Comparison of ENCODE assay signal across 10 cellular contexts in genomic region chr5:10735569-10736255, GRCh38. TPM values are rescaled to one million over a fixed set of nuclear protein-coding genes. Genes with fewer than 3 reads are reported as not detected.
DNase-seq lines count a peak whose midpoint lies in the region; ATAC-seq, FAIRE-seq and TF ChIP-seq lines count a peak whose summit lies in the region.
"Had no signal": no experiment of that assay in that cellular context is flagged by ENCODE, and none has a peak within 500 bp of the region (broad histone marks: within the 10 kb centered on the region; RNA-seq: fewer than 3 reads in every experiment).

No MANE protein-coding gene starts in this region.

- H3K4me3 ChIP-seq in GM06990 (replicated peaks; ENCODE audit: low read depth, low read length), result no peak overlapping the region
- H3K4me3 ChIP-seq in K562, result no peak overlapping the region
- no peak overlapping the region for H3K4me3 ChIP-seq in small intestine (ENCODE audit: low read depth in 1 of 2, low read length in 2 of 2)

- no peak for FAIRE-seq in K562 (lab: Jason Lieb, UNC)
- no peak for FAIRE-seq in small intestine (lab: Jason Lieb, UNC)

- POLR2A ChIA-PET in K562 (lab: Yijun Ruan, JAX), result interaction anchor here (0.6 to 3.1 kb wide), 6 partner anchors 10 to 31 kb away, joined by 3 to 21 read pairs (median 7); partner anchors contain the start of gene DAP

- H3K4me1 ChIP-seq in K562 (replicated peaks in 1 of 2; ENCODE audit: control insufficient read depth in 2 of 2, insufficient read depth in 2 of 2, low read length in 2 of 2) (peaks cover 23 to 54% of the 10 kb centered on the region in 2 experiments), small intestine (ENCODE audit: control insufficient read depth in 2 of 2, insufficient read depth in 1 of 2, low read depth in 1 of 2, low read length in 1 of 2) (peaks cover 4 to 9% of the 10 kb centered on the region in 2 donors)

- BruUV-seq in K562 (replicated peaks; lab: Mats Ljungman, UMichigan), result no TSS peak

- 32% methylated on average over 8 of the region's 8 CpGs for WGBS in K562 (ENCODE audit: insufficient coverage, low coverage, missing lambda C conversion rate)
- WGBS in small intestine, 3 donors, result 76 to 83% (median 80%) methylated on average over 8 of the region's 8 CpGs

- peak overlapping the region in 1 of 2 experiments; percentile 84; a peak in 1 of 4 replicates for H3K9ac ChIP-seq in K562 (ENCODE audit: insufficient read depth in 1 of 2, low read depth in 2 of 2, low read length in 2 of 2)
- H3K9ac ChIP-seq: KMS-11 had no signal

- H3K36me3 ChIP-seq in GM06990 (ENCODE audit: control insufficient read depth, insufficient read depth, low read length) (peaks cover 12% of the 10 kb centered on the region), K562 (ENCODE audit: control insufficient read depth, insufficient read depth, low read length) (peaks cover 68% of the 10 kb centered on the region), small intestine (ENCODE audit: control insufficient read depth in 2 of 2, insufficient read depth in 2 of 2, low read length in 2 of 2) (peaks cover 2 to 6% of the 10 kb centered on the region in 2 donors)

- peaks cover 33% of the 10 kb centered on the region for H3K36me3 Mint-ChIP-seq in progenitor cell of endocrine pancreas (ENCODE audit: insufficient read depth)

- peak; percentile 30 for DNase-seq in GM06990 (ENCODE audit: extremely low read depth, insufficient read length)
- peak in 2 of 4 experiments; percentile 35 to 70 for DNase-seq in K562 (ENCODE audit: extremely low read depth in 1 of 4, low spot score in 3 of 4)
- no peak for DNase-seq in NCI-H187 (lab: John Stamatoyannopoulos, UW)
- no peak for DNase-seq in stimulated activated CD4-positive, alpha-beta T cell treated with anti-CD3 and anti-CD28 coated beads, Interleukin-4, amount 100 ng/mL, for 4 hours
- no peak for DNase-seq in progenitor cell of endocrine pancreas (ENCODE audit: low spot score, unreplicated experiment)
- no peak for DNase-seq in small intestine
- DNase-seq: activated CD8-positive, alpha-beta T cell treated with anti-CD3 and anti-CD28 coated beads, Interleukin-2, amount 10 ng/mL, durations not matched to agents 7 days and 5 days had no signal

- peak; percentile 25 to 27; a peak in 1 of 4 replicates for TF ChIP-seq RAD21 in K562 (CRISPR knock-in tag; conservative IDR thresholded peaks at IDR 0.05 in 1 of 2, IDR thresholded peaks at IDR 0.05 in 1 of 2)

- H3K9me3 Mint-ChIP-seq in progenitor cell of endocrine pancreas (ENCODE audit: low read depth), result peaks cover 12% of the 10 kb centered on the region

- TF ChIP-seq CTCF in GM06990 (IDR thresholded peaks at IDR 0.05; ENCODE audit: insufficient read depth, low read length, poor library complexity, severe bottlenecking) (no peak), K562 (IDR thresholded peaks at IDR 0.05 in 2 of 3, conservative IDR thresholded peaks at IDR 0.05 in 1 of 3; ENCODE audit: insufficient read depth in 2 of 3, low read depth in 1 of 3, low read length in 3 of 3) (peak; percentile 17 to 46 (median 32); a peak in 3 of 6 replicates), progenitor cell of endocrine pancreas (IDR thresholded peaks at IDR 0.05; ENCODE audit: unreplicated experiment) (no peak)

- TF ChIP-seq POLR2A in K562 (conservative IDR thresholded peaks at IDR 0.05), result no peak

- H3K27me3 ChIP-seq in GM06990 (replicated peaks; ENCODE audit: control insufficient read depth, insufficient read depth, low read length), result no peaks in the 10 kb centered on the region
- H3K27me3 ChIP-seq in K562 (ENCODE audit: control insufficient read depth in 2 of 2, insufficient read depth in 2 of 2, low read length in 2 of 2), result no peaks in the 10 kb centered on the region
- no peaks in the 10 kb centered on the region for H3K27me3 ChIP-seq in small intestine (ENCODE audit: control insufficient read depth in 2 of 2, insufficient read depth in 2 of 2, low read length in 2 of 2)

- no peak overlapping the region; the same call in 1 of the 2 replicates for H3K4me2 ChIP-seq in K562 (ENCODE audit: insufficient read depth, low read length)
- H3K4me2 ChIP-seq: KMS-11 had no signal

- H3K79me2 ChIP-seq in K562 (ENCODE audit: control insufficient read depth, insufficient read depth, low read length), result peaks cover 61% of the 10 kb centered on the region

- no peak overlapping the region for H2AFZ ChIP-seq in K562 (ENCODE audit: low read depth, low read length)

- H3K4me3 Mint-ChIP-seq in progenitor cell of endocrine pancreas (ENCODE audit: low read depth), result no peak overlapping the region
- H3K4me3 Mint-ChIP-seq: activated CD8-positive, alpha-beta T cell treated with anti-CD3 and anti-CD28 coated beads, Interleukin-2, amount 10 ng/mL, durations not matched to agents 7 days and 5 days had no signal

- no peaks in the 10 kb centered on the region for H3K27me3 Mint-ChIP-seq in progenitor cell of endocrine pancreas

- no peak overlapping the region for H3K27ac Mint-ChIP-seq in progenitor cell of endocrine pancreas
- H3K27ac Mint-ChIP-seq: activated CD8-positive, alpha-beta T cell treated with anti-CD3 and anti-CD28 coated beads, Interleukin-2, amount 10 ng/mL, durations not matched to agents 7 days and 5 days had no signal

- CTCF ChIA-PET in K562 (lab: Yijun Ruan, JAX; ENCODE audit: low intra/inter-chr PET ratio), result no interaction called here

- intact Hi-C loops in K562 (cut with micrococcal nuclease), result loop anchor here (2.0 kb wide), 2 partner anchors 25 to 33 kb away; partner anchors contain the start of gene DAP

- H3K9me1 ChIP-seq in K562 (ENCODE audit: control insufficient read depth, insufficient read depth, low read length), result no peaks in the 10 kb centered on the region

- peaks cover 4% of the 10 kb centered on the region for H3K4me1 Mint-ChIP-seq in progenitor cell of endocrine pancreas (ENCODE audit: low read depth)

- in situ Hi-C loops in K562 (cut with MboI), result no loop called here

- peak; percentile 16; the same call in 1 of the 2 replicates for TF ChIP-seq EP300 in K562 (IDR thresholded peaks at IDR 0.05; ENCODE audit: low read length)

- no peaks in the 10 kb centered on the region for H4K20me1 ChIP-seq in K562 (replicated peaks; ENCODE audit: control insufficient read depth, insufficient read depth, low read length)

- H3K9me3 ChIP-seq in K562 (replicated peaks; ENCODE audit: control insufficient read depth, insufficient read depth, low read depth, low read length) (peaks cover 9% of the 10 kb centered on the region; the same call in 1 of the 2 replicates), small intestine (ENCODE audit: control insufficient read depth, low read depth) (no peaks in the 10 kb centered on the region)

- H3K27ac ChIP-seq in K562 (ENCODE audit: extremely low read depth, low read depth, low read length) (peak overlapping the region; percentile 25; the same call in 2 of the 3 replicates), small intestine (ENCODE audit: low read depth in 1 of 2, low read length in 1 of 2) (no peak overlapping the region)
- H3K27ac ChIP-seq: KMS-11 had no signal

- ATAC-seq in GM19467 (IDR thresholded peaks at IDR 0.05; ENCODE audit: unreplicated experiment), result peak; percentile 73
- ATAC-seq in HG03175 (IDR thresholded peaks at IDR 0.05; ENCODE audit: unreplicated experiment), result peak; percentile 63
- peak; percentile 68 for ATAC-seq in K562
- ATAC-seq: activated CD8-positive, alpha-beta T cell treated with anti-CD3 and anti-CD28 coated beads, Interleukin-2, amount 10 ng/mL, durations not matched to agents 7 days and 5 days had no signal

TF ChIP-seq in K562, 482 proteins besides CTCF, POLR2A, EP300 and RAD21 (continues in another document):
- TF ChIP-seq SETDB1 (IDR thresholded peaks at IDR 0.05; ENCODE audit: low read length), result no peak
- no peak for TF ChIP-seq CHD2 (IDR thresholded peaks at IDR 0.05; ENCODE audit: low read depth, low read length)
- peak; percentile 37; the same call in 1 of the 2 replicates for TF ChIP-seq RBFOX2 (IDR thresholded peaks at IDR 0.05; ENCODE audit: low read depth, low read length)

RNA-seq across cellular contexts. Expression of gene DAP, which starts 25.3 kb away (rescaled TPM):
- 60.9 and 94.0 TPM in 2 replicates for total RNA-seq in K562 (2011; cell fraction: chromatin; rRNA removed; ENCODE audit: low replicate concordance)
- 39.0 and 46.8 TPM in 2 replicates for total RNA-seq in K562 (2011; cell fraction: nucleolus; rRNA removed)
- 92.2 and 142 TPM in 2 replicates for total RNA-seq in K562 (2011; cell fraction: nucleoplasm; rRNA removed)
- total RNA-seq in K562 (2014; rRNA removed), result 31.3 and 36.1 TPM in 2 replicates
- 33.6 and 34.5 TPM in 2 replicates for total RNA-seq in K562 (2014; rRNA removed; fragmentation: Illumina TruSeq; extraction: Trizol)
- total RNA-seq in K562 (2015; rRNA removed; fragmentation: Illumina TruSeq; extraction: Trizol), result 27.3 and 28.7 TPM in 2 replicates
- 118 and 129 TPM in 2 replicates for total RNA-seq in K562 (2021)
- 51.9 and 61.8 TPM in 2 replicates for polyA plus RNA-seq in K562 (2011; rRNA removed)
- polyA plus RNA-seq in K562 (2011; cell fraction: cytosol; rRNA removed), result 104 and 110 TPM in 2 replicates
- polyA plus RNA-seq in K562 (2011; cell fraction: nucleus; rRNA removed), result 62.6 and 63.5 TPM in 2 replicates
- 102 and 243 TPM in 2 replicates for polyA plus RNA-seq in K562 (2012)
- 151 and 157 TPM in 2 replicates for polyA plus RNA-seq in K562 (2014; fragmentation: Illumina TruSeq; extraction: Trizol)
- 10 to 100 TPM; 14.1 to 21.7 TPM for polyA plus RNA-seq in K562 (2014; fragmentation: Nextera tagmentation; extraction: Ambion mirVana)
- polyA plus RNA-seq in K562 (2014; rRNA removed), result 84.2 and 84.3 TPM in 2 replicates
- 35.4 and 39.4 TPM in 2 replicates for polyA minus RNA-seq in K562 (2011; rRNA and poly(A)+ RNA removed)
- polyA minus RNA-seq in K562 (2011; cell fraction: cytosol; rRNA and poly(A)+ RNA removed), result 64.4 and 65.4 TPM in 2 replicates
- 28.3 and 33.3 TPM in 2 replicates for polyA minus RNA-seq in K562 (2011; cell fraction: nucleus; rRNA and poly(A)+ RNA removed)
- total RNA-seq in progenitor cell of endocrine pancreas, result 91.1 and 91.4 TPM in 2 replicates
- 100 to 1,000 TPM; 114 to 203 (median 170) TPM for polyA plus RNA-seq in small intestine

Comparison
In these comparisons a context has a peak if more than half of its experiments do, and no peak if none do; other contexts are left out.
1. CTCF ChIP-seq: peak in K562 (3 of 3); none in GM06990 (single experiment) and progenitor cell of endocrine pancreas (single experiment).
2. Peak in every context shown above with its lines, with median percentiles within 50 percentile points of each other: ATAC-seq.